Comparison of ENCODE assay signal across 15 cellular contexts in genomic region chrX:45903781-45904201, GRCh38.
A peak's percentile ranks its signal among the peaks of the same experiment; 100 is the strongest.
DNase-seq lines count a peak whose midpoint lies in the region; ATAC-seq and TF ChIP-seq lines count a peak whose summit lies in the region.
"Had no signal": no experiment of that assay in that cellular context is flagged by ENCODE, and none has a peak within 500 bp of the region (broad histone marks: within the 10 kb centered on the region; RNA-seq: fewer than 3 reads in every experiment).

No MANE protein-coding gene starts in this region.

- no peak for TF ChIP-seq CTCF in WTC11 (IDR thresholded peaks at IDR 0.05)
- no peak for TF ChIP-seq CTCF in CD4-positive, alpha-beta T cell (IDR thresholded peaks at IDR 0.05)

- no peak overlapping the region for H2BK120ac ChIP-seq in mesendoderm (ENCODE audit: low read depth, low read length)

- no peak overlapping the region for H3K4me3 Mint-ChIP-seq in WTC11
- no peak overlapping the region for H3K4me3 Mint-ChIP-seq in CD4-positive, alpha-beta T cell
- H3K4me3 Mint-ChIP-seq: activated CD4-positive, alpha-beta memory T cell treated with anti-CD3 and anti-CD28 coated beads, Interleukin-2, amount 10 ng/mL, durations not matched to agents 7 days and 5 days had no signal

- no peak overlapping the region for H2BK15ac ChIP-seq in mesendoderm (replicated peaks; ENCODE audit: low read depth)

- H3K27me3 Mint-ChIP-seq in WTC11 (ENCODE audit: low read depth) = no peaks in the 10 kb centered on the region
- H3K27me3 Mint-ChIP-seq in CD4-positive, alpha-beta T cell = no peaks in the 10 kb centered on the region
- H3K27me3 Mint-ChIP-seq: activated CD4-positive, alpha-beta memory T cell treated with anti-CD3 and anti-CD28 coated beads, Interleukin-2, amount 10 ng/mL, durations not matched to agents 7 days and 5 days had no signal

- peaks cover 48% of the 10 kb centered on the region for H3K4me1 Mint-ChIP-seq in WTC11
- no peaks in the 10 kb centered on the region for H3K4me1 Mint-ChIP-seq in CD4-positive, alpha-beta T cell (ENCODE audit: low read depth)
- H3K4me1 Mint-ChIP-seq: activated CD4-positive, alpha-beta memory T cell treated with anti-CD3 and anti-CD28 coated beads, Interleukin-2, amount 10 ng/mL, durations not matched to agents 7 days and 5 days had no signal

- H3K36me3 ChIP-seq in HUES48 (ENCODE audit: control insufficient read depth, insufficient read depth, low read length) = no peaks in the 10 kb centered on the region
- H3K36me3 ChIP-seq in mesendoderm (ENCODE audit: control insufficient read depth, insufficient read depth, low read length) = no peaks in the 10 kb centered on the region
- H3K36me3 ChIP-seq: BLaER1, breast epithelium, left ventricle myocardium inferior had no signal

- no peak overlapping the region for H3K4me2 ChIP-seq in mesendoderm (ENCODE audit: low read length)
- H3K4me2 ChIP-seq: BLaER1 had no signal

- H3K9ac ChIP-seq in HUES48 (ENCODE audit: low read depth, low read length) = no peak overlapping the region
- H3K9ac ChIP-seq in mesendoderm (ENCODE audit: low read length) = no peak overlapping the region
- H3K9ac ChIP-seq: BLaER1 had no signal

- H3K27ac ChIP-seq in HUES48 (ENCODE audit: low read depth, low read length) (peak overlapping the region; percentile 31), mesendoderm (ENCODE audit: low read depth, low read length) (no peak overlapping the region)
- H3K27ac ChIP-seq in CD4-positive, alpha-beta T cell (ENCODE audit: low read depth, low read length) = no peak overlapping the region
- H3K27ac ChIP-seq: BLaER1, breast epithelium, left ventricle myocardium inferior, RWPE1 had no signal

- H3K36me3 Mint-ChIP-seq in WTC11 = no peaks in the 10 kb centered on the region
- no peaks in the 10 kb centered on the region for H3K36me3 Mint-ChIP-seq in CD4-positive, alpha-beta T cell (ENCODE audit: low read depth)

- no peak overlapping the region for H3K18ac ChIP-seq in mesendoderm (ENCODE audit: low read length)

- no peak overlapping the region for H3K23ac ChIP-seq in mesendoderm (ENCODE audit: low read length)

- no peak overlapping the region for H3K4me3 ChIP-seq in HUES48 (ENCODE audit: low read depth, low read length)
- no peak overlapping the region for H3K4me3 ChIP-seq in mesendoderm (ENCODE audit: low read length)
- H3K4me3 ChIP-seq: BLaER1, breast epithelium, left ventricle myocardium inferior had no signal

- intact Hi-C loops in CD4-positive, alpha-beta T cell (cut with DNase I, micrococcal nuclease) = no loop called here

- no peak overlapping the region for H4K5ac ChIP-seq in mesendoderm (ENCODE audit: low read length)

- CTCF ChIA-PET in WTC11 (lab: Charles Lee) = interaction anchor here (1.1 to 1.5 kb wide), 2 partner anchors 55 to 472 kb away, joined by 3 read pairs; no protein-coding TSS in a partner anchor
- CTCF ChIA-PET in CD4-positive, alpha-beta T cell (lab: Charles Lee) = no interaction called here

- H3K56ac ChIP-seq in mesendoderm (ENCODE audit: low read length) = peak overlapping the region; percentile 37

- no peaks in the 10 kb centered on the region for H3K9me3 Mint-ChIP-seq in WTC11
- H3K9me3 Mint-ChIP-seq in CD4-positive, alpha-beta T cell = no peaks in the 10 kb centered on the region
- H3K9me3 Mint-ChIP-seq: activated CD4-positive, alpha-beta memory T cell treated with anti-CD3 and anti-CD28 coated beads, Interleukin-2, amount 10 ng/mL, durations not matched to agents 7 days and 5 days had no signal

- no peaks in the 10 kb centered on the region for H3K79me2 ChIP-seq in mesendoderm (ENCODE audit: control insufficient read depth, insufficient read depth, low read length)

- peak overlapping the region; percentile 80 for H3K27ac Mint-ChIP-seq in WTC11
- H3K27ac Mint-ChIP-seq in CD4-positive, alpha-beta T cell = no peak overlapping the region
- H3K27ac Mint-ChIP-seq: activated CD4-positive, alpha-beta memory T cell treated with anti-CD3 and anti-CD28 coated beads, Interleukin-2, amount 10 ng/mL, durations not matched to agents 7 days and 5 days had no signal

- H4K8ac ChIP-seq in mesendoderm (ENCODE audit: low read depth, low read length) = no peak overlapping the region

- no peak overlapping the region for H3K4ac ChIP-seq in mesendoderm (ENCODE audit: low read depth, low read length)

- POLR2A ChIA-PET in WTC11 (lab: Charles Lee) = interaction anchor here (0.6 kb wide), 1 partner anchor 11 kb away, joined by 5 read pairs; no protein-coding TSS in a partner anchor
- POLR2A ChIA-PET in CD4-positive, alpha-beta T cell (lab: Charles Lee) = no interaction called here

- no peak overlapping the region for H2BK5ac ChIP-seq in mesendoderm (ENCODE audit: low read length)

- H3K79me1 ChIP-seq in mesendoderm (ENCODE audit: low read length) = no peaks in the 10 kb centered on the region

- DNase-seq in NCI-H2029 treated with DMSO at 0.1 percent for 48 hours (lab: John Stamatoyannopoulos, UW) (peak; percentile 41), WTC11 (ENCODE audit: low spot score) (peak; percentile 13), mesendoderm (peak; percentile 91), amniotic stem cell (lab: John Stamatoyannopoulos, UW) (no peak)
- DNase-seq in CD4-positive, alpha-beta T cell = no peak
- DNase-seq: activated CD4-positive, alpha-beta memory T cell treated with anti-CD3 and anti-CD28 coated beads, Interleukin-2, amount 10 ng/mL, durations not matched to agents 7 days and 5 days; left ventricle myocardium inferior; NCI-H226; stimulated activated naive CD8-positive, alpha-beta T cell treated with anti-CD3 and anti-CD28 coated beads, Interleukin-15, Interleukin-2, amounts not matched to agents 100 U/mL and 50 U/mL, for 24 hours had no signal

- H3K27me3 ChIP-seq in HUES48 (ENCODE audit: control insufficient read depth, insufficient read depth, low read length) (no peaks in the 10 kb centered on the region), mesendoderm (ENCODE audit: insufficient read depth, low read length, poor library complexity) (no peaks in the 10 kb centered on the region)
- H3K27me3 ChIP-seq in CD4-positive, alpha-beta T cell (ENCODE audit: control insufficient read depth, insufficient read depth, low read length) = no peaks in the 10 kb centered on the region
- H3K27me3 ChIP-seq: BLaER1 had no signal

- ATAC-seq in WTC11 = peak; percentile 75
- ATAC-seq in HG02973 (IDR thresholded peaks at IDR 0.05; ENCODE audit: unreplicated experiment) = no peak
- no peak for ATAC-seq in HG03039 (IDR thresholded peaks at IDR 0.05; ENCODE audit: unreplicated experiment)
- no peak for ATAC-seq in CD4-positive, alpha-beta T cell (ENCODE audit: poor library complexity)
- ATAC-seq: stimulated activated naive CD8-positive, alpha-beta T cell treated with anti-CD3 and anti-CD28 coated beads, Interleukin-15, Interleukin-2, amounts not matched to agents 100 U/mL and 50 U/mL, for 24 hours had no signal

- no CpG with 5 or more reads among the region's 5 CpGs for WGBS in mesendoderm (ENCODE audit: extremely low coverage, insufficient coverage, low lambda C conversion rate)

- no peaks in the 10 kb centered on the region for H3K9me3 ChIP-seq in HUES48 (ENCODE audit: control insufficient read depth, insufficient read depth, low read length)
- H3K9me3 ChIP-seq in CD4-positive, alpha-beta T cell (ENCODE audit: control insufficient read depth, low read length) = no peaks in the 10 kb centered on the region
- H3K9me3 ChIP-seq: BLaER1, breast epithelium, left ventricle myocardium inferior had no signal

- H2AK5ac ChIP-seq in mesendoderm (ENCODE audit: low read length) = no peak overlapping the region

- H3K4me1 ChIP-seq in HUES48 (ENCODE audit: control insufficient read depth, insufficient read depth, low read length) = peaks cover 40% of the 10 kb centered on the region
- H3K4me1 ChIP-seq in mesendoderm (ENCODE audit: control insufficient read depth, low read depth, low read length) = peaks cover 2% of the 10 kb centered on the region
- H3K4me1 ChIP-seq: BLaER1, breast epithelium, left ventricle myocardium inferior had no signal

TF ChIP-seq in WTC11, 78 proteins besides CTCF, POLR2A, EP300 and RAD21 (continues in another document):
- TF ChIP-seq TP53 (CRISPR knock-in tag; IDR thresholded peaks at IDR 0.05) = no peak
- no peak for TF ChIP-seq STAT6 (CRISPR knock-in tag; conservative IDR thresholded peaks at IDR 0.05; ENCODE audit: low read depth)
- no peak for TF ChIP-seq GTF2I (CRISPR knock-in tag; conservative IDR thresholded peaks at IDR 0.05)
- TF ChIP-seq, protein P1, sequence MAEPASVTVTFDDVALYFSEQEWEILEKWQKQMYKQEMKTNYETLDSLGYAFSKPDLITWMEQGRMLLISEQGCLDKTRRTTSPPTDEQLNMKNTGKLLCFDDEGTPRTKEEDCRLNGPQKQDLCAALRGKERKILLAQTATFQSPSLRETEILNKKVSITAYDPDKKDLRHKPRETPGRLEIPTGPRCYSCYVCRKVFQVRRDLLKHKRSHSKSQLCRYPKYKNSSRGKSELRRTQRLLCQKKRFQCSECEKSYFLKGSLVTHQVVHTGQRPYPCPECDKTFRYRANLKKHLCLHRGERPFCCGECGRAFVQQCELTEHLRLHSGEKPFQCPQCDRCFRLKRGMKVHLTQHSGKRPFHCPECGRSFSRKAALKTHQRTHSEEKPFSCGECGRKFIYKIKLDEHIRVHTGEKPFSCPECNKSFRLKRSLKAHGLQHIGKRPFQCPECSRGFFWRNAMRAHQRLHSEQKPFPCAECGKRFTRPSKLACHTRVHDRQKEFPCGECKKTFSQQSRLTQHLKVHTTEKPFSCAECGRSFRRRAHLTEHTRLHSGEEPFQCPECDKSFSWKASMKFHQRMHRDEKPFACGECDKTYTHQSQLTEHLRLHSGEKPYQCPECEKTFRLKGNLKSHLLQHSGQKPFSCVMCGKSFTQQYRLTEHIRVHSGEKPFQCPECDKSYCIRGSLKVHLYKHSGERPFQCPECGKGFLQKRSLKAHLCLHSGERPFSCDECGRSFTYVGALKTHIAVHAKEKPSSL (CRISPR knock-in tag; conservative IDR thresholded peaks at IDR 0.05) = no peak

Comparison
In these comparisons a context has a peak if more than half of its experiments do, and no peak if none do; other contexts are left out.
1. DNase-seq: peak in NCI-H2029 treated with DMSO at 0.1 percent for 48 hours (single experiment), WTC11 (single experiment) and mesendoderm (single experiment); none in amniotic stem cell (single experiment) and CD4-positive, alpha-beta T cell (0 of 10).